21 cellular contexts compared by ENCODE assay signal in genomic region chr6:118299023-118299422, GRCh38.
A peak's percentile ranks its signal among the peaks of the same experiment; 100 is the strongest.
DNase-seq lines count a peak whose midpoint lies in the region; ATAC-seq and TF ChIP-seq lines count a peak whose summit lies in the region.
"Had no signal": no experiment of that assay in that cellular context is flagged by ENCODE, and none has a peak within 500 bp of the region (broad histone marks: within the 10 kb centered on the region; RNA-seq: fewer than 3 reads in every experiment).

No MANE protein-coding gene starts in this region.

- H3K4me2 ChIP-seq in IMR-90 (ENCODE audit: low read depth, low read length) (no peak overlapping the region), SK-N-SH (no peak overlapping the region)

- H3K4ac ChIP-seq in IMR-90 (ENCODE audit: low read depth, low read length) = no peak overlapping the region

- 0 out of 2 replicates have a peak, but pooled peaks cover 3% of the 10 kb centered on the region for H3K9me1 ChIP-seq in IMR-90 (ENCODE audit: insufficient read depth, low read length)

- no peak overlapping the region for H2BK15ac ChIP-seq in IMR-90 (ENCODE audit: low read depth, low read length)

- TF ChIP-seq EP300 in tibial nerve (IDR thresholded peaks at IDR 0.05) (no peak), SK-N-SH (IDR thresholded peaks at IDR 0.05; ENCODE audit: borderline replicate concordance in 1 of 2, low read depth in 1 of 2, low read length in 1 of 2) (no peak)

- H3K9ac ChIP-seq in IMR-90 (ENCODE audit: low read depth, low read length) (no peak overlapping the region), SK-N-SH (no peak overlapping the region)
- H3K9ac ChIP-seq: GM23248 had no signal

- no peak overlapping the region for H2AFZ ChIP-seq in IMR-90 (replicated peaks; ENCODE audit: low read length, poor library complexity)
- no peak overlapping the region for H2AFZ ChIP-seq in SK-N-SH (ENCODE audit: low read depth)
- H2AFZ ChIP-seq: GM23248 had no signal

- in situ Hi-C loops in IMR-90 (cut with MboI; ENCODE audit: low sequenced_read_pairs) = no loop called here

- peak overlapping the region; percentile 2; the same call in 1 of the 2 replicates for H4K91ac ChIP-seq in IMR-90 (ENCODE audit: insufficient read depth, low read depth, low read length)

- TF ChIP-seq CTCF in IMR-90 (conservative IDR thresholded peaks at IDR 0.05; ENCODE audit: low read depth, low read length) = no peak
- no peak for TF ChIP-seq CTCF in tibial artery (IDR thresholded peaks at IDR 0.05)
- no peak for TF ChIP-seq CTCF in tibial nerve (IDR thresholded peaks at IDR 0.05)
- TF ChIP-seq CTCF in SK-N-SH (IDR thresholded peaks at IDR 0.05) = no peak

- H3K14ac ChIP-seq in IMR-90 (replicated peaks; ENCODE audit: low read depth, low read length) = no peak overlapping the region

- H3K36me3 ChIP-seq in IMR-90 (ENCODE audit: control insufficient read depth, insufficient read depth, low read length) (no peaks in the 10 kb centered on the region), tibial artery (no peaks in the 10 kb centered on the region), tibial nerve (no peaks in the 10 kb centered on the region), SK-N-SH (replicated peaks in 1 of 2; ENCODE audit: control insufficient read depth in 1 of 2, insufficient read depth in 2 of 2, low read length in 1 of 2) (peaks cover 0 to 3% of the 10 kb centered on the region in 2 experiments)
- H3K36me3 ChIP-seq: BE2C, HAP-1, Peyer's patch, SJSA1 had no signal

- no peak for TF ChIP-seq POLR2A in IMR-90 (IDR thresholded peaks at IDR 0.05; ENCODE audit: low read depth, low read length)
- no peak for TF ChIP-seq POLR2A in tibial nerve (IDR thresholded peaks at IDR 0.05)

- peak; percentile 59 for DNase-seq in IMR-90
- DNase-seq in fibroblast of gingiva (ENCODE audit: low read depth) = peak; percentile 18
- peak; percentile 33 for DNase-seq in left kidney (ENCODE audit: low read depth, low spot score)
- no peak for DNase-seq in tibial artery
- DNase-seq in DMS153 treated with DMSO at 0.1 percent for 48 hours (lab: John Stamatoyannopoulos, UW; ENCODE audit: unreplicated experiment) = no peak
- DNase-seq in tibial nerve (ENCODE audit: low spot score in 2 of 2) = no peak
- DNase-seq in SK-N-SH = no peak
- DNase-seq: BE2C; CD4-positive, CD25-positive, alpha-beta regulatory T cell; DND-41; KG1; NCI-H1105; NCI-H146; NCI-H2029 treated with DMSO at 0.1 percent for 48 hours; NCI-H345; NCI-H524; Peyer's patch had no signal

- peak overlapping the region; percentile 10; the same call in 1 of the 2 replicates for H2BK120ac ChIP-seq in IMR-90 (ENCODE audit: low read depth, low read length)

- H3K9me2 ChIP-seq in SK-N-SH = no peaks in the 10 kb centered on the region

- no peak overlapping the region for H2BK20ac ChIP-seq in IMR-90 (ENCODE audit: low read depth, low read length)

- POLR2A ChIA-PET in IMR-90 (lab: Charles Lee; ENCODE audit: unreplicated experiment) (no interaction called here), SK-N-SH (lab: Yijun Ruan, JAX) (no interaction called here)

- BruUV-seq in IMR-90 (replicated peaks; lab: Mats Ljungman, UMichigan) = no TSS peak

- H4K8ac ChIP-seq in IMR-90 (ENCODE audit: low read depth in 2 of 2, low read length in 2 of 2) = no peak overlapping the region

- H3K27me3 ChIP-seq in IMR-90 (ENCODE audit: control insufficient read depth, insufficient read depth, low read length) (no peaks in the 10 kb centered on the region), tibial artery (no peaks in the 10 kb centered on the region), tibial nerve (no peaks in the 10 kb centered on the region), SK-N-SH (ENCODE audit: insufficient read depth) (no peaks in the 10 kb centered on the region)
- H3K27me3 ChIP-seq: BE2C, Peyer's patch had no signal

- H3K79me1 ChIP-seq in IMR-90 (ENCODE audit: low read depth in 1 of 2, low read length in 2 of 2) = no peaks in the 10 kb centered on the region

- no peak overlapping the region for H3K23ac ChIP-seq in IMR-90 (ENCODE audit: low read depth, low read length)

- no peaks in the 10 kb centered on the region for H3F3A ChIP-seq in SK-N-SH (replicated peaks; ENCODE audit: insufficient read depth)

- H2AK5ac ChIP-seq in IMR-90 (ENCODE audit: low read depth, low read length) = no peak overlapping the region

- CTCF ChIA-PET in IMR-90 (lab: Yijun Ruan, JAX) = no interaction called here
- CTCF ChIA-PET in SK-N-SH (lab: Yijun Ruan, JAX) = no interaction called here

- dilution Hi-C loops in IMR-90 (cut with HindIII; ENCODE audit: low sequenced_read_pairs, unreplicated experiment) = no loop called here

- H4K20me1 ChIP-seq in IMR-90 (ENCODE audit: insufficient read depth, low read length) (no peaks in the 10 kb centered on the region), SK-N-SH (ENCODE audit: insufficient read depth) (no peaks in the 10 kb centered on the region)

- H3K4me1 ChIP-seq in IMR-90 (ENCODE audit: control insufficient read depth, insufficient read depth, low read length) (peaks cover 11% of the 10 kb centered on the region), tibial artery (peaks cover 0 to 51% (median 30%) of the 10 kb centered on the region in 4 donors), tibial nerve (peaks cover 0 to 3% (median 0%) of the 10 kb centered on the region in 4 donors), SK-N-SH (ENCODE audit: control insufficient read depth in 1 of 2, insufficient read depth in 2 of 2, low read depth in 1 of 2, low read length in 1 of 2) (no peaks in the 10 kb centered on the region)
- H3K4me1 ChIP-seq: BE2C, HAP-1, Peyer's patch, SJSA1 had no signal

- no peak overlapping the region for H3K18ac ChIP-seq in IMR-90 (ENCODE audit: low read depth, low read length)

- no peak overlapping the region for H2AK9ac ChIP-seq in IMR-90 (replicated peaks; ENCODE audit: low read depth, low read length, poor library complexity)

- no peaks in the 10 kb centered on the region for H3K79me2 ChIP-seq in SK-N-SH (ENCODE audit: insufficient read depth)

- intact Hi-C loops in IMR-90 (cut with micrococcal nuclease) (no loop called here), tibial artery (cut with DNase I; ENCODE audit: low total_unique reads) (no loop called here)

- no peak overlapping the region for H4K5ac ChIP-seq in IMR-90 (ENCODE audit: low read depth, low read length)

- H3K4me3 ChIP-seq in IMR-90 (ENCODE audit: insufficient read depth, low read depth, low read length) (no peak overlapping the region), tibial artery (no peak overlapping the region), tibial nerve (no peak overlapping the region), SK-N-SH (ENCODE audit: low read depth in 2 of 2, low read length in 1 of 2) (no peak overlapping the region)
- H3K4me3 ChIP-seq: GM12878, GM23248, HAP-1, Peyer's patch, SJSA1 had no signal

- H3K9me3 ChIP-seq in IMR-90 (ENCODE audit: control insufficient read depth, insufficient read depth, low read length) = no peaks in the 10 kb centered on the region
- no peaks in the 10 kb centered on the region for H3K9me3 ChIP-seq in tibial artery
- H3K9me3 ChIP-seq in tibial nerve = no peaks in the 10 kb centered on the region
- H3K9me3 ChIP-seq in SK-N-SH = no peaks in the 10 kb centered on the region
- H3K9me3 ChIP-seq: BE2C, HAP-1, Peyer's patch, SJSA1 had no signal

- peak; percentile 74 for ATAC-seq in IMR-90 (ENCODE audit: low read depth)
- ATAC-seq: GM12878 had no signal

- H3K27ac ChIP-seq in IMR-90 (ENCODE audit: insufficient read depth, low read length) (no peak overlapping the region), tibial artery (peak overlapping the region; percentile 85), tibial nerve (no peak overlapping the region), SK-N-SH (ENCODE audit: low read depth in 2 of 2, low read length in 1 of 2) (no peak overlapping the region)
- H3K27ac ChIP-seq: GM23248, SJSA1 had no signal

- no peak overlapping the region for H3K56ac ChIP-seq in IMR-90 (ENCODE audit: extremely low read depth, insufficient read depth, low read length)

- no CpG with 5 or more reads among the region's 6 CpGs for WGBS in IMR-90 (ENCODE audit: extremely low coverage in 2 of 2, insufficient read length in 1 of 2), 2 experiments
- whole genome bisulfite sequencing in tibial nerve, 2 donors = 45 to 47% methylated on average over 6 of the region's 6 CpGs
- 25% methylated on average over 6 of the region's 6 CpGs for WGBS in SK-N-SH (ENCODE audit: low lambda C conversion rate)

- no peak overlapping the region for H2BK5ac ChIP-seq in IMR-90 (ENCODE audit: low read depth, low read length, poor library complexity, severe bottlenecking)

- TF ChIP-seq RAD21 in IMR-90 (IDR thresholded peaks at IDR 0.05; ENCODE audit: low read length) = no peak
- TF ChIP-seq RAD21 in SK-N-SH (IDR thresholded peaks at IDR 0.05; ENCODE audit: low read length) = no peak

TF ChIP-seq in IMR-90, 13 proteins besides CTCF, POLR2A, EP300 and RAD21 (continues in another document):
- TF ChIP-seq ELK1 (IDR thresholded peaks at IDR 0.05; ENCODE audit: borderline replicate concordance, low read depth, low read length) (no peak), SMC3 (IDR thresholded peaks at IDR 0.05; ENCODE audit: low read depth, low read length) (no peak), BHLHE40 (IDR thresholded peaks at IDR 0.05; ENCODE audit: low read depth, low read length) (no peak), CHD1 (IDR thresholded peaks at IDR 0.05; ENCODE audit: low read depth, low read length) (no peak)

TF ChIP-seq in SK-N-SH, 30 proteins besides CTCF, POLR2A, EP300 and RAD21 (continues in another document):
- TF ChIP-seq GATA2 (CRISPR knock-in tag; IDR thresholded peaks at IDR 0.05) (no peak), TCF12 (IDR thresholded peaks at IDR 0.05) (no peak), REST (IDR thresholded peaks at IDR 0.05; ENCODE audit: low read depth, low read length) (no peak)

Comparison
In these comparisons a context has a peak if more than half of its experiments do, and no peak if none do; other contexts are left out.
1. DNase-seq: peak in IMR-90 (single experiment), fibroblast of gingiva (single experiment) and left kidney (single experiment); none in tibial artery (0 of 2), DMS153 treated with DMSO at 0.1 percent for 48 hours (single experiment), tibial nerve (0 of 2) and SK-N-SH (single experiment).
2. H3K27ac ChIP-seq: peak in tibial artery (2 of 2); none in IMR-90 (single experiment), tibial nerve (0 of 4) and SK-N-SH (0 of 2).